In the genomic region with DNA sequence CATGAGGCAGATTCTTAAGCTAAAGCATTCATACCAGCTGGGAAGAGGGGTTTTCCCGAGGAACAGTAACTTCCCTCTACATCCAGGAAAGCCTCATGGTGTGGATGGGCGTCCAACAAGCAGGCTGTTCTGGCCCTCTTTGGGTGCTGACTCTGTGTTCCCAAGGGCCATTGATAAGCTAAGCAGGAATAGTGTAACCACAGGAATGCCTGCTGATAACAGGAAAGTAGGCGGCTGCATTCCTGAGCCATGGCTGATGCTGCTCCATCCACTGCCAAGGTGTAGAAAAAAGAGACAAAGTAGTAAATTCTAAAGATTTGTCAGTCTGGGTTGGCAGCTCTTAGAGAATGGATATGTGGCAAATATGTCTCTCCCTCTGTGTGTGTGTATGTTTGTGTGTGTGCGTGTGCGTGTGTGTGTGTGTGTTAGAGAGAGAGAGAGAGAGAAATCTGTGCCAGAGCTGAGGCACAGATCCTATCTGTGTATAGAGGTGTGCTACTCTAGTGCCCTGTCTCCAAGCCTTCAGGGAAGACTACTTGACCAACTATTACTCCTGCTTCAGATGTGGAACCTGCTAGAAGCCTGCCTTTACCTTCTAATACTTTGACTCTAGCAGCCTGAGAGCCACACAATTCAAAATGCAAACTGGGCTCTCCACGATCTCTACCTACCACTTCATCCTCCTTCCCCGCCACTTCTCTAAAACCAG, we compare ENCODE assay signal across 1 cellular context.
TF ChIP-seq lines count a peak whose summit lies in the region.

No MANE protein-coding gene starts in this region.

TF ChIP-seq in WTC11, 78 proteins besides CTCF, POLR2A, EP300 and RAD21 (continued from another document):
- TF ChIP-seq, protein P1, sequence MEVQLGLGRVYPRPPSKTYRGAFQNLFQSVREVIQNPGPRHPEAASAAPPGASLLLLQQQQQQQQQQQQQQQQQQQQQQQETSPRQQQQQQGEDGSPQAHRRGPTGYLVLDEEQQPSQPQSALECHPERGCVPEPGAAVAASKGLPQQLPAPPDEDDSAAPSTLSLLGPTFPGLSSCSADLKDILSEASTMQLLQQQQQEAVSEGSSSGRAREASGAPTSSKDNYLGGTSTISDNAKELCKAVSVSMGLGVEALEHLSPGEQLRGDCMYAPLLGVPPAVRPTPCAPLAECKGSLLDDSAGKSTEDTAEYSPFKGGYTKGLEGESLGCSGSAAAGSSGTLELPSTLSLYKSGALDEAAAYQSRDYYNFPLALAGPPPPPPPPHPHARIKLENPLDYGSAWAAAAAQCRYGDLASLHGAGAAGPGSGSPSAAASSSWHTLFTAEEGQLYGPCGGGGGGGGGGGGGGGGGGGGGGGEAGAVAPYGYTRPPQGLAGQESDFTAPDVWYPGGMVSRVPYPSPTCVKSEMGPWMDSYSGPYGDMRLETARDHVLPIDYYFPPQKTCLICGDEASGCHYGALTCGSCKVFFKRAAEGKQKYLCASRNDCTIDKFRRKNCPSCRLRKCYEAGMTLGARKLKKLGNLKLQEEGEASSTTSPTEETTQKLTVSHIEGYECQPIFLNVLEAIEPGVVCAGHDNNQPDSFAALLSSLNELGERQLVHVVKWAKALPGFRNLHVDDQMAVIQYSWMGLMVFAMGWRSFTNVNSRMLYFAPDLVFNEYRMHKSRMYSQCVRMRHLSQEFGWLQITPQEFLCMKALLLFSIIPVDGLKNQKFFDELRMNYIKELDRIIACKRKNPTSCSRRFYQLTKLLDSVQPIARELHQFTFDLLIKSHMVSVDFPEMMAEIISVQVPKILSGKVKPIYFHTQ (CRISPR knock-in tag; IDR thresholded peaks at IDR 0.05), result no peak
- TF ChIP-seq CBFB (CRISPR knock-in tag; IDR thresholded peaks at IDR 0.05; ENCODE audit: low read depth), result no peak
- no peak for TF ChIP-seq ETV6 (CRISPR knock-in tag; IDR thresholded peaks at IDR 0.05)
- TF ChIP-seq, protein P2, sequence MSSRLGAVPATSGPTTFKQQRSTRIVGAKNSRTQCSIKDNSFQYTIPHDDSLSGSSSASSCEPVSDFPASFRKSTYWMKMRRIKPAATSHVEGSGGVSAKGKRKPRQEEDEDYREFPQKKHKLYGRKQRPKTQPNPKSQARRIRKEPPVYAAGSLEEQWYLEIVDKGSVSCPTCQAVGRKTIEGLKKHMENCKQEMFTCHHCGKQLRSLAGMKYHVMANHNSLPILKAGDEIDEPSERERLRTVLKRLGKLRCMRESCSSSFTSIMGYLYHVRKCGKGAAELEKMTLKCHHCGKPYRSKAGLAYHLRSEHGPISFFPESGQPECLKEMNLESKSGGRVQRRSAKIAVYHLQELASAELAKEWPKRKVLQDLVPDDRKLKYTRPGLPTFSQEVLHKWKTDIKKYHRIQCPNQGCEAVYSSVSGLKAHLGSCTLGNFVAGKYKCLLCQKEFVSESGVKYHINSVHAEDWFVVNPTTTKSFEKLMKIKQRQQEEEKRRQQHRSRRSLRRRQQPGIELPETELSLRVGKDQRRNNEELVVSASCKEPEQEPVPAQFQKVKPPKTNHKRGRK (CRISPR knock-in tag; IDR thresholded peaks at IDR 0.05; ENCODE audit: borderline replicate concordance), result no peak
- TF ChIP-seq, protein P3, sequence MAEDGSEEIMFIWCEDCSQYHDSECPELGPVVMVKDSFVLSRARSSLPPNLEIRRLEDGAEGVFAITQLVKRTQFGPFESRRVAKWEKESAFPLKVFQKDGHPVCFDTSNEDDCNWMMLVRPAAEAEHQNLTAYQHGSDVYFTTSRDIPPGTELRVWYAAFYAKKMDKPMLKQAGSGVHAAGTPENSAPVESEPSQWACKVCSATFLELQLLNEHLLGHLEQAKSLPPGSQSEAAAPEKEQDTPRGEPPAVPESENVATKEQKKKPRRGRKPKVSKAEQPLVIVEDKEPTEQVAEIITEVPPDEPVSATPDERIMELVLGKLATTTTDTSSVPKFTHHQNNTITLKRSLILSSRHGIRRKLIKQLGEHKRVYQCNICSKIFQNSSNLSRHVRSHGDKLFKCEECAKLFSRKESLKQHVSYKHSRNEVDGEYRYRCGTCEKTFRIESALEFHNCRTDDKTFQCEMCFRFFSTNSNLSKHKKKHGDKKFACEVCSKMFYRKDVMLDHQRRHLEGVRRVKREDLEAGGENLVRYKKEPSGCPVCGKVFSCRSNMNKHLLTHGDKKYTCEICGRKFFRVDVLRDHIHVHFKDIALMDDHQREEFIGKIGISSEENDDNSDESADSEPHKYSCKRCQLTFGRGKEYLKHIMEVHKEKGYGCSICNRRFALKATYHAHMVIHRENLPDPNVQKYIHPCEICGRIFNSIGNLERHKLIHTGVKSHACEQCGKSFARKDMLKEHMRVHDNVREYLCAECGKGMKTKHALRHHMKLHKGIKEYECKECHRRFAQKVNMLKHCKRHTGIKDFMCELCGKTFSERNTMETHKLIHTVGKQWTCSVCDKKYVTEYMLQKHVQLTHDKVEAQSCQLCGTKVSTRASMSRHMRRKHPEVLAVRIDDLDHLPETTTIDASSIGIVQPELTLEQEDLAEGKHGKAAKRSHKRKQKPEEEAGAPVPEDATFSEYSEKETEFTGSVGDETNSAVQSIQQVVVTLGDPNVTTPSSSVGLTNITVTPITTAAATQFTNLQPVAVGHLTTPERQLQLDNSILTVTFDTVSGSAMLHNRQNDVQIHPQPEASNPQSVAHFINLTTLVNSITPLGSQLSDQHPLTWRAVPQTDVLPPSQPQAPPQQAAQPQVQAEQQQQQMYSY (CRISPR knock-in tag; IDR thresholded peaks at IDR 0.05), result no peak
- TF ChIP-seq, protein P4, sequence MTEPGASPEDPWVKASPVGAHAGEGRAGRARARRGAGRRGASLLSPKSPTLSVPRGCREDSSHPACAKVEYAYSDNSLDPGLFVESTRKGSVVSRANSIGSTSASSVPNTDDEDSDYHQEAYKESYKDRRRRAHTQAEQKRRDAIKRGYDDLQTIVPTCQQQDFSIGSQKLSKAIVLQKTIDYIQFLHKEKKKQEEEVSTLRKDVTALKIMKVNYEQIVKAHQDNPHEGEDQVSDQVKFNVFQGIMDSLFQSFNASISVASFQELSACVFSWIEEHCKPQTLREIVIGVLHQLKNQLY (CRISPR knock-in tag; IDR thresholded peaks at IDR 0.05), result no peak
- TF ChIP-seq, protein P5, sequence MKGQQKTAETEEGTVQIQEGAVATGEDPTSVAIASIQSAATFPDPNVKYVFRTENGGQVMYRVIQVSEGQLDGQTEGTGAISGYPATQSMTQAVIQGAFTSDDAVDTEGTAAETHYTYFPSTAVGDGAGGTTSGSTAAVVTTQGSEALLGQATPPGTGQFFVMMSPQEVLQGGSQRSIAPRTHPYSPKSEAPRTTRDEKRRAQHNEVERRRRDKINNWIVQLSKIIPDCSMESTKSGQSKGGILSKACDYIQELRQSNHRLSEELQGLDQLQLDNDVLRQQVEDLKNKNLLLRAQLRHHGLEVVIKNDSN (CRISPR knock-in tag; IDR thresholded peaks at IDR 0.05), result no peak
- TF ChIP-seq SP1 (CRISPR knock-in tag; conservative IDR thresholded peaks at IDR 0.05), result no peak
- TF ChIP-seq KAT7 (CRISPR knock-in tag; IDR thresholded peaks at IDR 0.05; ENCODE audit: borderline replicate concordance), result no peak
